Comparison of ENCODE assay signal across 1 cellular context in the genomic region with DNA sequence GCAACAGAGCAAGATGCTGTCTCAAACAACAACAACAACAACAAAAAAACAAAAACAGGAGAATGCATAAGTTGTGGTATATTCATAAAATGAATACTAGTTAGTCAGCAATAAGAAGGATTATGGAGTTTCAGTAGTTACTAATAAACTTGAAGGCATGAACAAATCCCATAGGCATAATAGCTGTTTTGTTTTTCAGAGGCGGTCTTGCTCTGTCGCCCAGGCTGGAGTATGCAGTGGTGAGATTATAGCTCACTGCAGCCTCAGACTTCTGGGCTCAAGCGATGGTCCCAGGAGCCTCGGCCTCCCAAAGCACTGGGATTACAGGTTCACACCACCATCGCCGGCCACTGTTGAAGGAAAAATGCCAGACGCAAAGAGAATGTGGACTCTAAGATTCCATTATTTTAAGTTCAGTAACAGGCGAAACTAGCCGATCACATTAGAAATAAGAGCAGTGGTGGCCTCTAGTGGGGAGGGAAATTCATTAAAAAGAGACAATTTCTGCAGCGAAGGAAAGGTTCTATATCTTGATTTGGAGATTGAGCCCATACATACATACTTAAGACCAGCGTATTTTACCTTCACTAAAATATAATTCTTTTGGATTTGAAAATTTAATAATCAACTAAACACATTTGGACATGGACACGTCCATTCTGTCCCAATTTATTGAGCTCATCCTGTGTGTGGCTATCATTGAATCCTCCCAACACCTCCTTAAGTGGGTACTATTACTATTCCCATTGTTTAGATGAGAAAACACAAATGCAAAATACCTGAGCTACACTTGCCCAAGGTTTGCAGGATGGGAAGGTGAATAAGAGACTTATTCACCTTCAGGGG.
TF ChIP-seq lines count a peak whose summit lies in the region.

No MANE protein-coding gene starts in this region.

TF ChIP-seq in HepG2, 621 proteins besides CTCF, POLR2A, EP300 and RAD21 (continued from another document and continues in another):
- TF ChIP-seq, protein P1, sequence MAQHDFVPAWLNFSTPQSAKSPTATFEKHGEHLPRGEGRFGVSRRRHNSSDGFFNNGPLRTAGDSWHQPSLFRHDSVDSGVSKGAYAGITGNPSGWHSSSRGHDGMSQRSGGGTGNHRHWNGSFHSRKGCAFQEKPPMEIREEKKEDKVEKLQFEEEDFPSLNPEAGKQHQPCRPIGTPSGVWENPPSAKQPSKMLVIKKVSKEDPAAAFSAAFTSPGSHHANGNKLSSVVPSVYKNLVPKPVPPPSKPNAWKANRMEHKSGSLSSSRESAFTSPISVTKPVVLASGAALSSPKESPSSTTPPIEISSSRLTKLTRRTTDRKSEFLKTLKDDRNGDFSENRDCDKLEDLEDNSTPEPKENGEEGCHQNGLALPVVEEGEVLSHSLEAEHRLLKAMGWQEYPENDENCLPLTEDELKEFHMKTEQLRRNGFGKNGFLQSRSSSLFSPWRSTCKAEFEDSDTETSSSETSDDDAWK (CRISPR knock-in tag; IDR thresholded peaks at IDR 0.05), result no peak
- TF ChIP-seq STAG1 (CRISPR knock-in tag; IDR thresholded peaks at IDR 0.05) (peak; percentile 85), ZNF546 (CRISPR knock-in tag; conservative IDR thresholded peaks at IDR 0.05) (0 out of 2 replicates have a peak, but pooled peaks have one; percentile 10), SMC3 (IDR thresholded peaks at IDR 0.05; ENCODE audit: low read length) (peak; percentile 44; the same call in 1 of the 2 replicates), ZSCAN29 (CRISPR knock-in tag; conservative IDR thresholded peaks at IDR 0.05) (0 out of 2 replicates have a peak, but pooled peaks have one; percentile 63), MAZ (IDR thresholded peaks at IDR 0.05; ENCODE audit: borderline replicate concordance, low read depth, low read length) (no peak), MAZ (CRISPR knock-in tag; IDR thresholded peaks at IDR 0.05; ENCODE audit: low read depth) (0 out of 2 replicates have a peak, but pooled peaks have one; percentile 48), ATRX (CRISPR knock-in tag; IDR thresholded peaks at IDR 0.05; ENCODE audit: borderline replicate concordance) (no peak), ELF4 (CRISPR knock-in tag; IDR thresholded peaks at IDR 0.05; ENCODE audit: borderline replicate concordance) (peak; percentile 59; the same call in 1 of the 2 replicates), ZSCAN9 (CRISPR knock-in tag; IDR thresholded peaks at IDR 0.05; ENCODE audit: borderline replicate concordance) (no peak), GATAD2A (CRISPR knock-in tag; IDR thresholded peaks at IDR 0.05) (0 out of 2 replicates have a peak, but pooled peaks have one; percentile 9), RCOR2 (CRISPR knock-in tag; IDR thresholded peaks at IDR 0.05) (0 out of 2 replicates have a peak, but pooled peaks have one; percentile 6), ZMYM3 (CRISPR knock-in tag; IDR thresholded peaks at IDR 0.05) (0 out of 2 replicates have a peak, but pooled peaks have one; percentile 0), REPIN1 (CRISPR knock-in tag; IDR thresholded peaks at IDR 0.05; ENCODE audit: borderline replicate concordance, low read depth) (0 out of 2 replicates have a peak, but pooled peaks have one; percentile 20), MEIS1 (CRISPR knock-in tag; IDR thresholded peaks at IDR 0.05; ENCODE audit: borderline replicate concordance) (no peak; the same call in 1 of the 2 replicates), TBX2 (CRISPR knock-in tag; IDR thresholded peaks at IDR 0.05; ENCODE audit: borderline replicate concordance) (0 out of 2 replicates have a peak, but pooled peaks have one; percentile 29), CHD4 (IDR thresholded peaks at IDR 0.05; ENCODE audit: borderline replicate concordance, low read length) (peak; percentile 73; the same call in 1 of the 2 replicates), RELA (CRISPR knock-in tag; IDR thresholded peaks at IDR 0.05) (no peak), ZNF749 (CRISPR knock-in tag; IDR thresholded peaks at IDR 0.05; ENCODE audit: borderline replicate concordance) (no peak), SAP130 (CRISPR knock-in tag; IDR thresholded peaks at IDR 0.05; ENCODE audit: low read depth) (0 out of 2 replicates have a peak, but pooled peaks have one; percentile 21), MEIS2 (CRISPR knock-in tag; IDR thresholded peaks at IDR 0.05) (0 out of 2 replicates have a peak, but pooled peaks have one; percentile 10), MIXL1 (CRISPR knock-in tag; IDR thresholded peaks at IDR 0.05) (no peak), ARID2 (CRISPR knock-in tag; IDR thresholded peaks at IDR 0.05; ENCODE audit: borderline replicate concordance) (no peak), ZNF33A (CRISPR knock-in tag; IDR thresholded peaks at IDR 0.05; ENCODE audit: borderline replicate concordance) (no peak), SIX1 (CRISPR knock-in tag; IDR thresholded peaks at IDR 0.05; ENCODE audit: borderline replicate concordance) (0 out of 2 replicates have a peak, but pooled peaks have one; percentile 6), GLI4 (CRISPR knock-in tag; IDR thresholded peaks at IDR 0.05; ENCODE audit: borderline replicate concordance) (no peak), MAFK (conservative IDR thresholded peaks at IDR 0.05 in 1 of 2, IDR thresholded peaks at IDR 0.05 in 1 of 2; ENCODE audit: low read length in 2 of 2) (peak in 1 of 2 experiments; percentile 24; a peak in 1 of 4 replicates), SALL1 (CRISPR knock-in tag; IDR thresholded peaks at IDR 0.05) (peak; percentile 45; the same call in 1 of the 2 replicates), ZFAT (CRISPR knock-in tag; conservative IDR thresholded peaks at IDR 0.05) (no peak), SOX6 (IDR thresholded peaks at IDR 0.05) (no peak), SOX6 (CRISPR knock-in tag; IDR thresholded peaks at IDR 0.05) (peak; percentile 28; the same call in 1 of the 2 replicates), MBD4 (IDR thresholded peaks at IDR 0.05; ENCODE audit: borderline replicate concordance, low read length) (no peak), FOXP1 (IDR thresholded peaks at IDR 0.05) (peak; percentile 51; the same call in 1 of the 2 replicates), FOXP1 (CRISPR knock-in tag; IDR thresholded peaks at IDR 0.05) (no peak), ZNF607 (CRISPR knock-in tag; IDR thresholded peaks at IDR 0.05; ENCODE audit: borderline replicate concordance) (0 out of 2 replicates have a peak, but pooled peaks have one; percentile 36), ELF3 (CRISPR knock-in tag; IDR thresholded peaks at IDR 0.05) (peak; percentile 12; the same call in 1 of the 2 replicates), ZNF782 (CRISPR knock-in tag; IDR thresholded peaks at IDR 0.05; ENCODE audit: borderline replicate concordance) (0 out of 2 replicates have a peak, but pooled peaks have one; percentile 7), PTBP1 (IDR thresholded peaks at IDR 0.05; ENCODE audit: low read depth, low read length, poor library complexity, severe bottlenecking) (no peak), ZNF577 (CRISPR knock-in tag; IDR thresholded peaks at IDR 0.05; ENCODE audit: borderline replicate concordance, low read depth) (no peak), ZNF709 (CRISPR knock-in tag; IDR thresholded peaks at IDR 0.05) (no peak), ZFP1 (CRISPR knock-in tag; IDR thresholded peaks at IDR 0.05) (peak; percentile 75; the same call in 1 of the 2 replicates), ZNF30 (CRISPR knock-in tag; IDR thresholded peaks at IDR 0.05) (no peak)
- TF ChIP-seq, protein P2, sequence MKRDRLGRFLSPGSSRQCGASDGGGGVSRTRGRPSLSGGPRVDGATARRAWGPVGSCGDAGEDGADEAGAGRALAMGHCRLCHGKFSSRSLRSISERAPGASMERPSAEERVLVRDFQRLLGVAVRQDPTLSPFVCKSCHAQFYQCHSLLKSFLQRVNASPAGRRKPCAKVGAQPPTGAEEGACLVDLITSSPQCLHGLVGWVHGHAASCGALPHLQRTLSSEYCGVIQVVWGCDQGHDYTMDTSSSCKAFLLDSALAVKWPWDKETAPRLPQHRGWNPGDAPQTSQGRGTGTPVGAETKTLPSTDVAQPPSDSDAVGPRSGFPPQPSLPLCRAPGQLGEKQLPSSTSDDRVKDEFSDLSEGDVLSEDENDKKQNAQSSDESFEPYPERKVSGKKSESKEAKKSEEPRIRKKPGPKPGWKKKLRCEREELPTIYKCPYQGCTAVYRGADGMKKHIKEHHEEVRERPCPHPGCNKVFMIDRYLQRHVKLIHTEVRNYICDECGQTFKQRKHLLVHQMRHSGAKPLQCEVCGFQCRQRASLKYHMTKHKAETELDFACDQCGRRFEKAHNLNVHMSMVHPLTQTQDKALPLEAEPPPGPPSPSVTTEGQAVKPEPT (CRISPR knock-in tag; IDR thresholded peaks at IDR 0.05; ENCODE audit: low read depth), result no peak
- TF ChIP-seq, protein P3, sequence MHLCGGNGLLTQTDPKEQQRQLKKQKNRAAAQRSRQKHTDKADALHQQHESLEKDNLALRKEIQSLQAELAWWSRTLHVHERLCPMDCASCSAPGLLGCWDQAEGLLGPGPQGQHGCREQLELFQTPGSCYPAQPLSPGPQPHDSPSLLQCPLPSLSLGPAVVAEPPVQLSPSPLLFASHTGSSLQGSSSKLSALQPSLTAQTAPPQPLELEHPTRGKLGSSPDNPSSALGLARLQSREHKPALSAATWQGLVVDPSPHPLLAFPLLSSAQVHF (CRISPR knock-in tag; IDR thresholded peaks at IDR 0.05), result no peak
- TF ChIP-seq, protein P4, sequence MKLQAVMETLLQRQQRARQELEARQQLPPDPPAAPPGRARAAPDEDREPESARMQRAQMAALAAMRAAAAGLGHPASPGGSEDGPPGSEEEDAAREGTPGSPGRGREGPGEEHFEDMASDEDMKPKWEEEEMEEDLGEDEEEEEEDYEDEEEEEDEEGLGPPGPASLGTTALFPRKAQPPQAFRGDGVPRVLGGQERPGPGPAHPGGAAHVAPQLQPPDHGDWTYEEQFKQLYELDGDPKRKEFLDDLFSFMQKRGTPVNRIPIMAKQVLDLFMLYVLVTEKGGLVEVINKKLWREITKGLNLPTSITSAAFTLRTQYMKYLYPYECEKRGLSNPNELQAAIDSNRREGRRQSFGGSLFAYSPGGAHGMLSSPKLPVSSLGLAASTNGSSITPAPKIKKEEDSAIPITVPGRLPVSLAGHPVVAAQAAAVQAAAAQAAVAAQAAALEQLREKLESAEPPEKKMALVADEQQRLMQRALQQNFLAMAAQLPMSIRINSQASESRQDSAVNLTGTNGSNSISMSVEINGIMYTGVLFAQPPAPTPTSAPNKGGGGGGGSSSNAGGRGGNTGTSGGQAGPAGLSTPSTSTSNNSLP (IDR thresholded peaks at IDR 0.05; ENCODE audit: low read depth, low read length), result peak; percentile 76
- TF ChIP-seq, protein P5, sequence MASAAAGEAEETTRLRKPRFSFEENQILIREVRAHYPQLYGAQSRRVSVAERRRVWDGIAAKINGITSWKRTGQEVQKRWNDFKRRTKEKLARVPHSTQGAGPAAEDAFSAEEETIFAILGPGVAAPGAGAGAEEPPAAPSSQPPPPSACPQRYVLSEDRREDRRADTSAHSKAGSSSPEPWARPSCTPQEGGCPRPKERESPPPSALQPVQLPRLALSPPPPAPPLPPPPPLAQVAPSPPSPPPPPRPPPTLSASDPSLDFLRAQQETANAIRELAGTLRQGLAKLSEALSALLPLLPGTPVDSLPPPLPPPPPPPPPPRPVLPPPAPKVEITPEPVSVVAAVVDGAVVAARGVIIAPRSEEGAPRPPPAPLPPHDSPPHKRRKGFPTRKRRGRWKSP (CRISPR knock-in tag; IDR thresholded peaks at IDR 0.05), result peak; percentile 9; the same call in 1 of the 2 replicates
- TF ChIP-seq, protein P6, sequence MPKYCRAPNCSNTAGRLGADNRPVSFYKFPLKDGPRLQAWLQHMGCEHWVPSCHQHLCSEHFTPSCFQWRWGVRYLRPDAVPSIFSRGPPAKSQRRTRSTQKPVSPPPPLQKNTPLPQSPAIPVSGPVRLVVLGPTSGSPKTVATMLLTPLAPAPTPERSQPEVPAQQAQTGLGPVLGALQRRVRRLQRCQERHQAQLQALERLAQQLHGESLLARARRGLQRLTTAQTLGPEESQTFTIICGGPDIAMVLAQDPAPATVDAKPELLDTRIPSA (CRISPR knock-in tag; IDR thresholded peaks at IDR 0.05; ENCODE audit: borderline replicate concordance), result no peak
- TF ChIP-seq, protein P7, sequence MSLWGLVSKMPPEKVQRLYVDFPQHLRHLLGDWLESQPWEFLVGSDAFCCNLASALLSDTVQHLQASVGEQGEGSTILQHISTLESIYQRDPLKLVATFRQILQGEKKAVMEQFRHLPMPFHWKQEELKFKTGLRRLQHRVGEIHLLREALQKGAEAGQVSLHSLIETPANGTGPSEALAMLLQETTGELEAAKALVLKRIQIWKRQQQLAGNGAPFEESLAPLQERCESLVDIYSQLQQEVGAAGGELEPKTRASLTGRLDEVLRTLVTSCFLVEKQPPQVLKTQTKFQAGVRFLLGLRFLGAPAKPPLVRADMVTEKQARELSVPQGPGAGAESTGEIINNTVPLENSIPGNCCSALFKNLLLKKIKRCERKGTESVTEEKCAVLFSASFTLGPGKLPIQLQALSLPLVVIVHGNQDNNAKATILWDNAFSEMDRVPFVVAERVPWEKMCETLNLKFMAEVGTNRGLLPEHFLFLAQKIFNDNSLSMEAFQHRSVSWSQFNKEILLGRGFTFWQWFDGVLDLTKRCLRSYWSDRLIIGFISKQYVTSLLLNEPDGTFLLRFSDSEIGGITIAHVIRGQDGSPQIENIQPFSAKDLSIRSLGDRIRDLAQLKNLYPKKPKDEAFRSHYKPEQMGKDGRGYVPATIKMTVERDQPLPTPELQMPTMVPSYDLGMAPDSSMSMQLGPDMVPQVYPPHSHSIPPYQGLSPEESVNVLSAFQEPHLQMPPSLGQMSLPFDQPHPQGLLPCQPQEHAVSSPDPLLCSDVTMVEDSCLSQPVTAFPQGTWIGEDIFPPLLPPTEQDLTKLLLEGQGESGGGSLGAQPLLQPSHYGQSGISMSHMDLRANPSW (CRISPR knock-in tag; IDR thresholded peaks at IDR 0.05; ENCODE audit: borderline replicate concordance), result no peak; the same call in 1 of the 2 replicates
- TF ChIP-seq, protein P8, sequence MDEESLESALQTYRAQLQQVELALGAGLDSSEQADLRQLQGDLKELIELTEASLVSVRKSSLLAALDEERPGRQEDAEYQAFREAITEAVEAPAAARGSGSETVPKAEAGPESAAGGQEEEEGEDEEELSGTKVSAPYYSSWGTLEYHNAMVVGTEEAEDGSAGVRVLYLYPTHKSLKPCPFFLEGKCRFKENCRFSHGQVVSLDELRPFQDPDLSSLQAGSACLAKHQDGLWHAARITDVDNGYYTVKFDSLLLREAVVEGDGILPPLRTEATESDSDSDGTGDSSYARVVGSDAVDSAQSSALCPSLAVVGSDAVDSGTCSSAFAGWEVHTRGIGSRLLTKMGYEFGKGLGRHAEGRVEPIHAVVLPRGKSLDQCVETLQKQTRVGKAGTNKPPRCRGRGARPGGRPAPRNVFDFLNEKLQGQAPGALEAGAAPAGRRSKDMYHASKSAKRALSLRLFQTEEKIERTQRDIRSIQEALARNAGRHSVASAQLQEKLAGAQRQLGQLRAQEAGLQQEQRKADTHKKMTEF (CRISPR knock-in tag; IDR thresholded peaks at IDR 0.05), result no peak
